Comparison of ENCODE assay signal across 29 cellular contexts in the genomic region with DNA sequence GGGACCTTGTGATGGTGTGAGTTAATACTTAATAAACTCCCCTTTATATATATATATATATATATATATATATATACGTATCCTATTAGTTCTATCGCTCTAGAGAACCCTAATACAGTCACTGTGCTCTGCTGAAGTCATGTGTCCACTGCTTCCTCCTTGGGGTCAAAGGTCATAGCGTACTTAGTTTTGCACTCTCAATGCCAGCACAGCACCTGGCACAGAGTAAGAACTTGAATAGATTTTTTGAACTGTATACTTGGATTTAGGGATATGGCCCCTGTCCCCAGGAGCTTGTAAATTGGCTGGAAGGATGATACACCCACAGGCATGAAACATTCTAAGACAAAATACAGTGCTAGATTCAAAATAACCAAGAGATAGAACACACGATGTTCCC.
"Had no signal": no experiment of that assay in that cellular context is flagged by ENCODE, and none has a peak within 500 bp of the region (broad histone marks: within the 10 kb centered on the region; RNA-seq: fewer than 3 reads in every experiment).

No MANE protein-coding gene starts in this region.

- H3K27me3 ChIP-seq: stomach, suprapubic skin, testis, thyroid gland, tibial artery, tibial nerve, transverse colon, upper lobe of left lung, upper lobe of right lung, uterus, vagina had no signal

- H3K36me3 Mint-ChIP-seq: stimulated activated effector memory CD8-positive, alpha-beta T cell treated with anti-CD3 and anti-CD28 coated beads, Interleukin-12 subunit alpha, Interleukin-12 subunit beta, amount 100 ng/mL, for 72 hours; stimulated activated memory B cell treated with anti-CD40 and anti-IgM and Interleukin-4, amounts not matched to agents 10 μg/mL and 1 μg/mL and 100 μg/mL, for 72 hours; stimulated activated naive B cell treated with anti-CD40 and anti-IgM and Interleukin-4, amounts not matched to agents 10 μg/mL and 1 μg/mL and 100 μg/mL, for 72 hours; type B pancreatic cell had no signal

- H3K27ac Mint-ChIP-seq: stimulated activated effector memory CD8-positive, alpha-beta T cell treated with anti-CD3 and anti-CD28 coated beads, Interleukin-12 subunit alpha, Interleukin-12 subunit beta, amount 100 ng/mL, for 72 hours; stimulated activated memory B cell treated with anti-CD40 and anti-IgM and Interleukin-4, amounts not matched to agents 10 μg/mL and 1 μg/mL and 100 μg/mL, for 72 hours; stimulated activated naive B cell treated with anti-CD40 and anti-IgM and Interleukin-4, amounts not matched to agents 10 μg/mL and 1 μg/mL and 100 μg/mL, for 72 hours; stimulated activated naive CD8-positive, alpha-beta T cell treated with anti-CD3 and anti-CD28 coated beads, Interleukin-15, Interleukin-2, amounts not matched to agents 100 ng/mL and 50 ng/mL, for 24 hours; type B pancreatic cell had no signal

- H3K27ac ChIP-seq: stomach, suprapubic skin, testis, thoracic aorta, thyroid gland, tibial artery, tibial nerve, transverse colon, upper lobe of left lung, upper lobe of right lung, uterus, vagina had no signal

- H3K9me3 ChIP-seq: stomach, suprapubic skin, testis, thoracic aorta, thyroid gland, tibial artery, tibial nerve, transverse colon, upper lobe of left lung, upper lobe of right lung, uterus, vagina had no signal

- H3K4me1 ChIP-seq: stomach, suprapubic skin, testis, thyroid gland, tibial artery, tibial nerve, transverse colon, upper lobe of left lung, upper lobe of right lung, uterus, vagina had no signal

- H3K9me3 Mint-ChIP-seq: stimulated activated effector memory CD8-positive, alpha-beta T cell treated with anti-CD3 and anti-CD28 coated beads, Interleukin-12 subunit alpha, Interleukin-12 subunit beta, amount 100 ng/mL, for 72 hours; stimulated activated memory B cell treated with anti-CD40 and anti-IgM and Interleukin-4, amounts not matched to agents 10 μg/mL and 1 μg/mL and 100 μg/mL, for 72 hours; stimulated activated naive CD8-positive, alpha-beta T cell treated with anti-CD3 and anti-CD28 coated beads, Interleukin-15, amount 100 ng/mL, for 72 hours; stimulated activated naive CD8-positive, alpha-beta T cell treated with anti-CD3 and anti-CD28 coated beads, Interleukin-15, Interleukin-2, amounts not matched to agents 100 ng/mL and 50 ng/mL, for 24 hours; type B pancreatic cell had no signal

- DNase-seq: stimulated activated CD4-positive, alpha-beta T cell treated with anti-CD3 and anti-CD28 coated beads, Interleukin-2, amount 100 ng/mL, for 48 hours; stimulated activated CD4-positive, alpha-beta T cell treated with anti-CD3 and anti-CD28 coated beads, Interleukin-4, amount 100 ng/mL, for 1 hour; stimulated activated CD4-positive, alpha-beta T cell treated with anti-CD3 and anti-CD28 coated beads, Interleukin-4, amount 100 ng/mL, for 24 hours; stimulated activated CD4-positive, alpha-beta T cell treated with anti-CD3 and anti-CD28 coated beads, Interleukin-4, amount 100 ng/mL, for 4 hours; stimulated activated CD8-positive, alpha-beta memory T cell treated with anti-CD3 and anti-CD28 coated beads, Interleukin-4, amount 100 ng/mL, for 48 hours; stimulated activated naive B cell treated with anti-CD40 and anti-IgM and Interleukin-4, amounts not matched to agents 10 μg/mL and 1 μg/mL and 100 μg/mL, for 72 hours; stimulated activated naive CD4-positive, alpha-beta T cell; stimulated activated naive CD4-positive, alpha-beta T cell treated with Interleukin-2 at 50 U/mL for 16 hours; stimulated activated naive CD8-positive, alpha-beta T cell treated with anti-CD3 and anti-CD28 coated beads, Interleukin-15, amount 100 ng/mL, for 72 hours; stimulated activated naive CD8-positive, alpha-beta T cell treated with anti-CD3 and anti-CD28 coated beads, Interleukin-15, Interleukin-2, amounts not matched to agents 100 U/mL and 50 U/mL, for 24 hours; stomach; substantia nigra; testis; thyroid gland; tibial artery; transverse colon; trophoblast cell; upper lobe of left lung; upper lobe of right lung; uterus had no signal

- FAIRE-seq: urothelium cell line had no signal

- H3K4me1 Mint-ChIP-seq: stimulated activated effector memory CD8-positive, alpha-beta T cell treated with anti-CD3 and anti-CD28 coated beads, Interleukin-12 subunit alpha, Interleukin-12 subunit beta, amount 100 ng/mL, for 72 hours; stimulated activated memory B cell treated with anti-CD40 and anti-IgM and Interleukin-4, amounts not matched to agents 10 μg/mL and 1 μg/mL and 100 μg/mL, for 72 hours; stimulated activated naive B cell treated with anti-CD40 and anti-IgM and Interleukin-4, amounts not matched to agents 10 μg/mL and 1 μg/mL and 100 μg/mL, for 72 hours had no signal

- H3K27me3 Mint-ChIP-seq: stimulated activated naive B cell treated with anti-CD40 and anti-IgM and Interleukin-4, amounts not matched to agents 10 μg/mL and 1 μg/mL and 100 μg/mL, for 72 hours; stimulated activated naive CD8-positive, alpha-beta T cell treated with anti-CD3 and anti-CD28 coated beads, Interleukin-15, amount 100 ng/mL, for 72 hours; stimulated activated naive CD8-positive, alpha-beta T cell treated with anti-CD3 and anti-CD28 coated beads, Interleukin-15, Interleukin-2, amounts not matched to agents 100 ng/mL and 50 ng/mL, for 24 hours had no signal

- H3K36me3 ChIP-seq: stomach, suprapubic skin, thoracic aorta, thyroid gland, tibial artery, tibial nerve, transverse colon, upper lobe of left lung, upper lobe of right lung, uterus, vagina had no signal

- H3K4me3 ChIP-seq: stomach, suprapubic skin, testis, thoracic aorta, thyroid gland, tibial artery, tibial nerve, transverse colon, upper lobe of left lung, upper lobe of right lung, uterus, vagina had no signal

- H3K4me3 Mint-ChIP-seq: stimulated activated effector memory CD8-positive, alpha-beta T cell treated with anti-CD3 and anti-CD28 coated beads, Interleukin-12 subunit alpha, Interleukin-12 subunit beta, amount 100 ng/mL, for 72 hours; stimulated activated memory B cell treated with anti-CD40 and anti-IgM and Interleukin-4, amounts not matched to agents 10 μg/mL and 1 μg/mL and 100 μg/mL, for 72 hours; stimulated activated naive B cell treated with anti-CD40 and anti-IgM and Interleukin-4, amounts not matched to agents 10 μg/mL and 1 μg/mL and 100 μg/mL, for 72 hours; stimulated activated naive CD8-positive, alpha-beta T cell treated with anti-CD3 and anti-CD28 coated beads, Interleukin-15, amount 100 ng/mL, for 72 hours; stimulated activated naive CD8-positive, alpha-beta T cell treated with anti-CD3 and anti-CD28 coated beads, Interleukin-15, Interleukin-2, amounts not matched to agents 100 ng/mL and 50 ng/mL, for 24 hours; type B pancreatic cell had no signal

- ATAC-seq: stimulated activated effector memory CD8-positive, alpha-beta T cell treated with anti-CD3 and anti-CD28 coated beads, Interleukin-12 subunit alpha, Interleukin-12 subunit beta, amount 100 ng/mL, for 72 hours; stimulated activated memory B cell treated with anti-CD40 and anti-IgM and Interleukin-4, amounts not matched to agents 10 μg/mL and 1 μg/mL and 100 μg/mL, for 72 hours; stimulated activated naive B cell treated with anti-CD40 and anti-IgM and Interleukin-4, amounts not matched to agents 10 μg/mL and 1 μg/mL and 100 μg/mL, for 72 hours; stimulated activated naive CD8-positive, alpha-beta T cell treated with anti-CD3 and anti-CD28 coated beads, Interleukin-15, amount 100 ng/mL, for 72 hours; stimulated activated naive CD8-positive, alpha-beta T cell treated with anti-CD3 and anti-CD28 coated beads, Interleukin-15, Interleukin-2, amounts not matched to agents 100 U/mL and 50 U/mL, for 24 hours; upper lobe of right lung had no signal
